In the genomic region with DNA sequence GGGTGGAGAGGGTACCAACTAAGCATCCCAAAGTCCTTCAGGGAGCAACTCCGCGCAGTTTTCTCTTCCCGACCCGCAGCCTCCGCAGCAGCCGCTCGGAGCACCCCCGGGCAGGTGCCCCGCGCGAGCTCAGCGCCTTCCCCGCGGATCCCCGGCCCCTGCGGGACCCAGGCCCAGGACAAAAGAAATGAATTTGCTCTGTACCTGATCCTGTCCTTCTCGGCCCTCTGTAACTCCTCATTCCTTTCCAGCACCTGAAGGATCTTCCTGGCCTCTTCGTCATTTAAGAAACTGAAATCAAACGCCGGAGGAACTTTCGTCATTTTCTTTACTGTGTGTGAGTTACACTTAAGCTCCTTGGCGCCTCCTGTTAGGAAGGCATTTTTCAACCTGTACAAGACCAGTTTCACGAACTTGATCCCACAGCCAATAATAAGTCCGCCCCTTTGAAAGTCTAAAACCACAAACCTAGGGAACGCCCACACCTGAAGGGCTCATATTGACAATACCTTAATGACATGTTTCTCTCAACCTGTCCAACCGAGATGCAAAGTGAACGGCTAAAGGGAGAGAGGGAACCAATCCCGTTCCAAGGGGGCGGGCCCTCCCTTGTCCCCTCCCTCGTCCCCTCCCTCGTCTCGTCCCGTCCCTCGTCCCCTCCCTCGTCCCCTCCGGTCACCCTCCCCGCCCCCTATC, we compare ENCODE assay signal across 8 cellular contexts. TPM values are rescaled to one million over a fixed set of nuclear protein-coding genes. Genes with fewer than 3 reads are reported as not detected.
DNase-seq lines count a peak whose midpoint lies in the region; ATAC-seq and TF ChIP-seq lines count a peak whose summit lies in the region.

A gene with protein sequence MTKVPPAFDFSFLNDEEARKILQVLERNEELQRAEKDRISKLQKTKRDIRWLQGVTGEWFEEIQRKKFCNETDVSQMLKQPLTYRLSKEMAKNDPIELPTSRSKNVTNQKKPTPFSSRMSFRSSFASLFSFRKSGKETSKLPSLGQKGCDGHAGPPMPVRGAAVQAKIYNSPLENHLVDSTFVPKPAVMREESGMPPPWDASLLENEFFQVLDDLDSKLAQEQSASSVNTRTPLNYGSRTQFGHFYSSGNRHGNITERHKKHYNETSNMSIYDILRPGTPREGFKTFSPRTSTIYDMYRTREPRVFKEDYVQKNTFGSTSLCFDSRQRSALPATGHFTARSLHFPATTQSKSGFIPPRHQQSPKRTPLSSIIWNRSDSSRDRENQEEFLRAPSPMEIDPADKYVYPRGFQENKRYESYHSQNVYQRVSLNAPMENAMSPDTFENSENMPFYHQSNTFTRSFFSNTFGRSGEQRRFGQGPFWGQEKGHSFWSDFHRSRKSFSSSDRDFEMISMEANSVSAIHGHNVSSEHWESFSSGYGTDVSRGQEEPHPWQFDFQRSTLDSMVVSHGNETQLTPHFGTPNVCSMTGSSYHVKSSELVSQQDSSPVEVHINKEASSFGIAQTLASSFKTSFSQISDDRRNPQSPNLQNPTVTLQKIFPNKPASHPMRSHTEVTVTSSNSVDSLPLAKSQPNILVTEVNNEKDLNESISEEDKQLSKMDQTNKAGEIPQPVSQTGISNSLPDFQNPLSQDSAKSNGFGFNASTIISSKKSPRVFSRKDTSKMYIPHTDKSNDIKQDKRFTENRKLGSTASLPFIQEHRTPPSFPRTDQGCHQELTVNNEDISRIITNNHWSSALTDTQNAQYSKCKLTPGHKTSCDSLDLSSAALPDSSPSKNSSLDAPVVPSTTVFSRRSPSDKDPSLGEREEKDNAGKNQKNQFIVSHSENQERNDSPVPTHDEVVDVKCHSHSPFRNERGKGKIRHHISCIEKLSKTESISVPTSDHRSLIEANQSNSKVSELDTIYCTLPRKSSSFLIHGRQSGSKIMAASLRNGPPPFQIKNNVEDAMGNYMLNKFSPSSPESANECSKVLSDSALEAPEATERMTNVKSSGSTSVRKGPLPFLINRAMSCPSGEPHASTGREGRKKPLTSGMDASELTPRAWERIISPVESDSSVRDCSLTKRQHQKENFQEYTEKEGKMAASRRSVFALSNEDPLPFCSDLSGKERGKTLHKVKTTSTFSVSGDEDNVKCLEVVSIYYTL (N-terminal part only) (minus strand): TSS at position 555 of the 696 bp plus-strand sequence. CDS start 232 bp downstream, at position 323.

- H4K20me1 ChIP-seq in osteoblast (ENCODE audit: insufficient read depth, low read length) = no peaks in the 10 kb centered on the region

- 1% methylated on average over 37 of the region's 37 CpGs for WGBS in thymus

- peak within 1 kb of the TSS; percentile 90 for H3K27ac Mint-ChIP-seq in activated naive CD8-positive, alpha-beta T cell treated with anti-CD3 and anti-CD28 coated beads for 36 hours

- DNase-seq in NCI-H1048 (lab: John Stamatoyannopoulos, UW) = peak; percentile 96
- DNase-seq in SKM-1 treated with dmso at 0.1 percent for 144 hours (lab: John Stamatoyannopoulos, UW; ENCODE audit: unreplicated experiment) = peak; percentile 83
- DNase-seq in activated naive CD8-positive, alpha-beta T cell treated with anti-CD3 and anti-CD28 coated beads for 36 hours = peak; percentile 83
- DNase-seq in Right ventricle myocardium inferior (ENCODE audit: missing footprints) = peak; percentile 86
- peak; percentile 87 for DNase-seq in osteoblast (ENCODE audit: insufficient read length, low spot score, missing footprints)

- H3K9me3 ChIP-seq in osteoblast (ENCODE audit: low read depth, low read length) = no peaks in the 10 kb centered on the region
- no peaks in the 10 kb centered on the region for H3K9me3 ChIP-seq in thymus (ENCODE audit: control insufficient read depth)

- peak within 1 kb of the TSS; percentile 91 for H3K4me3 Mint-ChIP-seq in activated naive CD8-positive, alpha-beta T cell treated with anti-CD3 and anti-CD28 coated beads for 36 hours

- H3K27ac ChIP-seq in osteoblast (ENCODE audit: low read depth, low read length) = no peak within 1 kb of the TSS
- H3K27ac ChIP-seq in thymus (ENCODE audit: low read depth) = peak within 1 kb of the TSS; percentile 59

- no peaks in the 10 kb centered on the region for H3K9me3 Mint-ChIP-seq in activated naive CD8-positive, alpha-beta T cell treated with anti-CD3 and anti-CD28 coated beads for 36 hours

- ATAC-seq in HG02623 (IDR thresholded peaks at IDR 0.05; ENCODE audit: unreplicated experiment) = peak; percentile 93
- peak; percentile 99 for ATAC-seq in Right ventricle myocardium inferior

- intact Hi-C loops in Right ventricle myocardium inferior (cut with DNase I) = loop anchor here (5.0 kb wide), 2 partner anchors 54 to 126 kb away; a partner anchor contains a TSS

- peaks cover 42% of the 10 kb centered on the region for H3K27me3 ChIP-seq in osteoblast (ENCODE audit: insufficient read depth, low read length)
- peaks cover 11% of the 10 kb centered on the region for H3K27me3 ChIP-seq in thymus (ENCODE audit: control insufficient read depth, insufficient read depth)

- TF ChIP-seq CTCF in osteoblast (IDR thresholded peaks at IDR 0.05; ENCODE audit: extremely low read depth, low read depth, low read length) = no peak

- no peaks in the 10 kb centered on the region for H3K36me3 ChIP-seq in osteoblast (ENCODE audit: insufficient read depth, low read length)
- H3K36me3 ChIP-seq in thymus (ENCODE audit: control insufficient read depth, insufficient read depth) = no peaks in the 10 kb centered on the region

- peaks cover 17% of the 10 kb centered on the region for H3K4me1 Mint-ChIP-seq in activated naive CD8-positive, alpha-beta T cell treated with anti-CD3 and anti-CD28 coated beads for 36 hours

- H3K36me3 Mint-ChIP-seq in activated naive CD8-positive, alpha-beta T cell treated with anti-CD3 and anti-CD28 coated beads for 36 hours = peaks cover 5% of the 10 kb centered on the region

- H3K4me2 ChIP-seq in osteoblast (ENCODE audit: insufficient read depth, low read length) = peak within 1 kb of the TSS; percentile 91

- peaks cover 7% of the 10 kb centered on the region for H3K27me3 Mint-ChIP-seq in activated naive CD8-positive, alpha-beta T cell treated with anti-CD3 and anti-CD28 coated beads for 36 hours

- H3K4me3 ChIP-seq in GM08714 (ENCODE audit: low read length) (peak within 1 kb of the TSS; percentile 79), osteoblast (ENCODE audit: insufficient read depth, low read length) (peak within 1 kb of the TSS; percentile 77), thymus (ENCODE audit: low read length) (peak within 1 kb of the TSS; percentile 77)

- H2AFZ ChIP-seq in osteoblast (ENCODE audit: low read length) = peak within 1 kb of the TSS; percentile 81

- no peaks in the 10 kb centered on the region for H3K79me2 ChIP-seq in osteoblast (ENCODE audit: insufficient read depth, low read length)

- H3K4me1 ChIP-seq in osteoblast (ENCODE audit: insufficient read depth, low read length) (no peaks in the 10 kb centered on the region), thymus (ENCODE audit: control insufficient read depth, insufficient read depth, low read length) (peaks cover 4% of the 10 kb centered on the region)

RNA-seq across cellular contexts. Expression of the gene that starts here (rescaled TPM):
- total RNA-seq in activated naive CD8-positive, alpha-beta T cell treated with anti-CD3 and anti-CD28 coated beads for 36 hours = 1 to 10 TPM; 2.5 to 3.1 TPM
- total RNA-seq in Right ventricle myocardium inferior = 2.2 TPM
- under 0.01 and 0.59 TPM in 2 replicates for total RNA-seq in osteoblast
- polyA plus RNA-seq in thymus = 1.8 TPM

Comparison
In these comparisons a context has a peak if more than half of its experiments do, and no peak if none do; other contexts are left out.
1. Peak in DNase-seq, H3K4me3 ChIP-seq and H3K4me2 ChIP-seq in osteoblast; RNA of the gene not detected or under 1 TPM.